15 cellular contexts compared by ENCODE assay signal in the genomic region with DNA sequence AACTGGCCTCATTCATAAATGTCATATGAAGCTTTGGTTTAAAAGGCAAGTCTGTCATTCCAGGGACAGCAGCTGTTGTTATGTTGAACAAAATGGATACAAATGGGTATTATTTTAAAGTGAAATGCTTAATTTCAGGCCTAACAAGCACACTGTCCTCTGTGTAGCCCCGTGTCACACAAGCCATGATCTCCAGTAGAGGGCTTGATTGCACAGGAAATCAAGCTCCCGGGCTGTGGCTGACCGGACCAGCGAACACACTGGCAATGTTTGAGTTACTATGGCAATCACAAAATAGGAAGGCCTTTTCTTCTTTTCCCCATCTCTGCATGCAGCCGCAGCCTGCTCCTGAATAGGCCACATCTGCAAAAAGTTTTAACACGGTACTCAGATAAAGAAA.
DNase-seq lines count a peak whose midpoint lies in the region; ATAC-seq, FAIRE-seq and TF ChIP-seq lines count a peak whose summit lies in the region.
"Had no signal": no experiment of that assay in that cellular context is flagged by ENCODE, and none has a peak within 500 bp of the region (broad histone marks: within the 10 kb centered on the region; RNA-seq: fewer than 3 reads in every experiment).

No MANE protein-coding gene starts in this region.

- no peaks in the 10 kb centered on the region for H3K79me1 ChIP-seq in H9 (ENCODE audit: insufficient read depth, low read depth, low read length, poor library complexity, severe bottlenecking)
- no peaks in the 10 kb centered on the region for H3K79me1 ChIP-seq in neuronal stem cell (ENCODE audit: low read depth, low read length)

- no CpG with 5 or more reads among the region's 6 CpGs for WGBS in H9 (ENCODE audit: extremely low coverage, insufficient read length, low lambda C conversion rate)
- WGBS in neuronal stem cell (ENCODE audit: extremely low coverage in 2 of 2, insufficient read length in 2 of 2, insufficient replicate concordance in 1 of 2), 2 donors, result no CpG with 5 or more reads among the region's 6 CpGs

- H4K8ac ChIP-seq in H9 (replicated peaks; ENCODE audit: insufficient read length, low read depth, low read length) (no peak overlapping the region), neuronal stem cell (ENCODE audit: low read depth, low read length) (no peak overlapping the region)

- POLR2A ChIA-PET in PC-3 (lab: Charles Lee; ENCODE audit: unreplicated experiment), result no interaction called here

- H3K23me2 ChIP-seq in H9 (ENCODE audit: insufficient read length, low read depth, low read length, poor library complexity, severe bottlenecking), result no peaks in the 10 kb centered on the region

- H3K9me3 ChIP-seq in H9 (ENCODE audit: control insufficient read depth, low read depth, low read length) (no peaks in the 10 kb centered on the region), PC-3 (ENCODE audit: low read length) (no peaks in the 10 kb centered on the region), neuronal stem cell (replicated peaks in 1 of 2; ENCODE audit: control insufficient read depth in 2 of 2, insufficient read depth in 1 of 2, low read depth in 1 of 2, low read length in 2 of 2) (no peaks in the 10 kb centered on the region)
- H3K9me3 ChIP-seq: adrenal gland, colonic mucosa had no signal

- FAIRE-seq in GM19239 (lab: Jason Lieb, UNC), result no peak
- FAIRE-seq: keratinocyte had no signal

- no peaks in the 10 kb centered on the region for H3K9me2 ChIP-seq in PC-3 (replicated peaks; ENCODE audit: low read length)

- no peak overlapping the region for H3K56ac ChIP-seq in H9 (ENCODE audit: insufficient read length, low read depth, low read length)

- H3K27ac ChIP-seq in H9 (ENCODE audit: insufficient read length, low read depth, low read length) (no peak overlapping the region), PC-3 (ENCODE audit: low read length) (no peak overlapping the region), neuronal stem cell (replicated peaks; ENCODE audit: low read length) (no peak overlapping the region)
- H3K27ac ChIP-seq: adrenal gland, colonic mucosa had no signal

- ATAC-seq in PC-3, result no peak; the same call in 1 of the 2 replicates
- ATAC-seq in GM18502 (IDR thresholded peaks at IDR 0.05; ENCODE audit: poor library complexity, unreplicated experiment), result no peak
- ATAC-seq: activated T-cell treated with anti-CD3 and anti-CD28 coated beads, Interleukin-2, amount 50 U/mL, for 4 hours had no signal

- TF ChIP-seq CTCF in H9 (conservative IDR thresholded peaks at IDR 0.05) (peak; percentile 25; the same call in 2 of the 3 replicates), PC-3 (conservative IDR thresholded peaks at IDR 0.05; ENCODE audit: low read depth, low read length) (no peak; the same call in 1 of the 2 replicates), epithelial cell of proximal tubule (conservative IDR thresholded peaks at IDR 0.05; ENCODE audit: low read depth, low read length) (peak; percentile 21)

- H3K23ac ChIP-seq in H9 (ENCODE audit: insufficient read length, low read depth, low read length), result no peak overlapping the region
- H3K23ac ChIP-seq in neuronal stem cell (ENCODE audit: low read depth, low read length, poor library complexity), result no peak overlapping the region

- H3T11ph ChIP-seq in H9 (ENCODE audit: low read length), result no peak overlapping the region

- H3K14ac ChIP-seq in H9 (ENCODE audit: insufficient read depth, low read length), result no peak overlapping the region
- H3K14ac ChIP-seq in neuronal stem cell (ENCODE audit: low read length), result no peak overlapping the region

- H3K4me3 ChIP-seq in PC-3 (ENCODE audit: low read length) (no peak overlapping the region), epithelial cell of proximal tubule (ENCODE audit: low read depth, low read length) (no peak overlapping the region), neuronal stem cell (ENCODE audit: low read length in 2 of 2) (no peak overlapping the region)
- H3K4me3 ChIP-seq: adrenal gland, colonic mucosa had no signal

- H2AFZ ChIP-seq in H9 (ENCODE audit: low read length) (no peak overlapping the region), PC-3 (ENCODE audit: low read length) (no peak overlapping the region), neuronal stem cell (ENCODE audit: low read length) (peak overlapping the region; percentile 54)

- no peak overlapping the region for H2BK120ac ChIP-seq in H9 (ENCODE audit: low read depth, low read length, poor library complexity, severe bottlenecking)
- no peak overlapping the region for H2BK120ac ChIP-seq in neuronal stem cell (ENCODE audit: low read depth, low read length)

- no peaks in the 10 kb centered on the region for H3K27me3 ChIP-seq in H9 (ENCODE audit: insufficient read depth, low read length)
- 0 out of 2 replicates have a peak, but pooled peaks cover 10% of the 10 kb centered on the region for H3K27me3 ChIP-seq in PC-3 (ENCODE audit: low read length)
- H3K27me3 ChIP-seq in neuronal stem cell (ENCODE audit: control insufficient read depth in 3 of 3, insufficient read depth in 3 of 3, low read depth in 1 of 3, low read length in 3 of 3), result no peaks in the 10 kb centered on the region
- H3K27me3 ChIP-seq: adrenal gland, colonic mucosa had no signal

- intact Hi-C loops in PC-3 (cut with micrococcal nuclease), result no loop called here

- no peak overlapping the region for H2BK12ac ChIP-seq in H9 (ENCODE audit: insufficient read length, low read depth, low read length)
- no peak overlapping the region for H2BK12ac ChIP-seq in neuronal stem cell (ENCODE audit: low read length)

- peaks cover 7 to 9% of the 10 kb centered on the region in 2 experiments; a peak in 3 of 4 replicates for H3K4me1 Mint-ChIP-seq in H9
- H3K4me1 Mint-ChIP-seq: IgD-negative memory B cell had no signal

- no peak overlapping the region for H3K27ac Mint-ChIP-seq in H9
- H3K27ac Mint-ChIP-seq: CD4-positive, alpha-beta T cell; IgD-negative memory B cell had no signal

- H2BK5ac ChIP-seq in H9 (ENCODE audit: insufficient read length, low read length), result no peak overlapping the region
- H2BK5ac ChIP-seq in neuronal stem cell (ENCODE audit: low read length), result no peak overlapping the region

- H3F3A ChIP-seq in PC-3 (ENCODE audit: low read length, unreplicated experiment), result no peaks in the 10 kb centered on the region

- H2BK15ac ChIP-seq in H9 (ENCODE audit: low read depth, low read length) (no peak overlapping the region), neuronal stem cell (ENCODE audit: low read length) (no peak overlapping the region)

- H3K36me3 Mint-ChIP-seq in H9 (ENCODE audit: insufficient read depth in 1 of 3, low read depth in 3 of 3), result no peaks in the 10 kb centered on the region

- no peak overlapping the region for H3K9ac ChIP-seq in H9 (ENCODE audit: extremely low read depth, insufficient read length, low read length)
- no peak overlapping the region for H3K9ac ChIP-seq in PC-3 (ENCODE audit: low read length)
- no peak overlapping the region for H3K9ac ChIP-seq in neuronal stem cell (ENCODE audit: low read depth, low read length, poor library complexity)

- DNase-seq in H9 (peak; percentile 42), PC-3 (peak; percentile 5), epithelial cell of proximal tubule (ENCODE audit: low read depth) (no peak), neuronal stem cell (ENCODE audit: low spot score) (peak; percentile 36), GM19239 (ENCODE audit: insufficient read length, low spot score) (no peak), T-helper 9 cell (no peak)
- DNase-seq: activated CD4-positive, alpha-beta T cell treated with anti-CD3 and anti-CD28 coated beads for 1 hour; activated T-cell treated with anti-CD3 and anti-CD28 coated beads, Interleukin-2, amount 50 U/mL, for 4 hours; adrenal gland; CD4-positive, alpha-beta T cell; colonic mucosa; NCI-H2107 had no signal

- H3K4ac ChIP-seq in H9 (ENCODE audit: low read depth, low read length), result no peak overlapping the region
- no peak overlapping the region for H3K4ac ChIP-seq in neuronal stem cell (ENCODE audit: low read length)

- H3K4me3 Mint-ChIP-seq in H9, result no peak overlapping the region
- H3K4me3 Mint-ChIP-seq: activated T-cell treated with anti-CD3 and anti-CD28 coated beads, Interleukin-2, amount 50 U/mL, for 4 hours; CD4-positive, alpha-beta T cell; IgD-negative memory B cell had no signal

- H4K5ac ChIP-seq in H9 (ENCODE audit: insufficient read length, low read depth, low read length), result no peak overlapping the region

- H3K18ac ChIP-seq in H9 (ENCODE audit: insufficient read length, low read depth, low read length), result no peak overlapping the region
- no peak overlapping the region for H3K18ac ChIP-seq in neuronal stem cell (ENCODE audit: low read length)

- H2AK5ac ChIP-seq in H9 (ENCODE audit: insufficient read length, low read length), result no peak overlapping the region
- H2AK5ac ChIP-seq in neuronal stem cell (ENCODE audit: low read depth, low read length), result no peak overlapping the region

- H3K79me2 ChIP-seq in H9 (ENCODE audit: insufficient read depth, low read length), result no peaks in the 10 kb centered on the region
- no peaks in the 10 kb centered on the region for H3K79me2 ChIP-seq in PC-3 (ENCODE audit: low read length)

- H3K27me3 Mint-ChIP-seq in H9 (ENCODE audit: low read depth), result peaks cover 5% of the 10 kb centered on the region
- H3K27me3 Mint-ChIP-seq: CD4-positive, alpha-beta T cell had no signal

- no TSS peak for BruUV-seq in PC-3 (replicated peaks; lab: Mats Ljungman, UMichigan)

- H4K91ac ChIP-seq in H9 (ENCODE audit: insufficient read length, low read depth, low read length) (no peak overlapping the region), neuronal stem cell (ENCODE audit: low read depth, low read length, poor library complexity) (no peak overlapping the region)

- no peak overlapping the region for H2BK20ac ChIP-seq in H9 (ENCODE audit: low read depth, low read length, poor library complexity, severe bottlenecking)

- H3K4me2 ChIP-seq in H9 (ENCODE audit: insufficient read depth, insufficient read length, low read length) (no peak overlapping the region), PC-3 (ENCODE audit: low read length) (no peak overlapping the region), neuronal stem cell (ENCODE audit: insufficient read depth, low read length, poor library complexity, severe bottlenecking) (no peak overlapping the region)

- H3K4me1 ChIP-seq in H9 (ENCODE audit: insufficient read depth, low read length), result 0 out of 2 replicates have a peak, but pooled peaks cover 3% of the 10 kb centered on the region
- no peaks in the 10 kb centered on the region for H3K4me1 ChIP-seq in PC-3 (ENCODE audit: insufficient read depth, low read length)
- H3K4me1 ChIP-seq in neuronal stem cell (ENCODE audit: control insufficient read depth in 2 of 2, insufficient read depth in 1 of 2, low read depth in 1 of 2, low read length in 2 of 2), result peaks cover 4 to 22% of the 10 kb centered on the region in 2 donors
- H3K4me1 ChIP-seq: adrenal gland, colonic mucosa had no signal

- H3K36me3 ChIP-seq in PC-3 (ENCODE audit: low read depth, low read length) (no peaks in the 10 kb centered on the region), neuronal stem cell (replicated peaks in 1 of 2; ENCODE audit: control insufficient read depth in 2 of 2, insufficient read depth in 2 of 2, low read length in 2 of 2) (no peaks in the 10 kb centered on the region)
- H3K36me3 ChIP-seq: adrenal gland, colonic mucosa had no signal

- CTCF ChIA-PET in PC-3 (lab: Charles Lee), result no interaction called here

- H4K20me1 ChIP-seq in H9 (ENCODE audit: control insufficient read depth, insufficient read depth, insufficient read length) (no peaks in the 10 kb centered on the region), PC-3 (ENCODE audit: low read length) (no peaks in the 10 kb centered on the region)

- H3K9me3 Mint-ChIP-seq in H9, result no peaks in the 10 kb centered on the region
- H3K9me3 Mint-ChIP-seq: activated T-cell treated with anti-CD3 and anti-CD28 coated beads, Interleukin-2, amount 50 U/mL, for 4 hours; CD4-positive, alpha-beta T cell; IgD-negative memory B cell had no signal

Comparison
In these comparisons a context has a peak if more than half of its experiments do, and no peak if none do; other contexts are left out.
1. DNase-seq: peak in H9 (single experiment), PC-3 (single experiment) and neuronal stem cell (single experiment); none in epithelial cell of proximal tubule (single experiment), GM19239 (single experiment) and T-helper 9 cell (single experiment).